ENCODE assay signal across 12 cellular contexts in genomic region chr1:199157494-199157893, GRCh38.
A peak's percentile ranks its signal among the peaks of the same experiment; 100 is the strongest.
DNase-seq lines count a peak whose midpoint lies in the region; ATAC-seq and TF ChIP-seq lines count a peak whose summit lies in the region.
"Had no signal": no experiment of that assay in that cellular context is flagged by ENCODE, and none has a peak within 500 bp of the region (broad histone marks: within the 10 kb centered on the region; RNA-seq: fewer than 3 reads in every experiment).

No MANE protein-coding gene starts in this region.

- H4K20me1 ChIP-seq in DND-41 (ENCODE audit: insufficient read depth, low read length) = no peaks in the 10 kb centered on the region

- intact Hi-C loops in psoas muscle (cut with DNase I) = no loop called here

- H2AFZ ChIP-seq in DND-41 (ENCODE audit: low read depth, low read length) = 0 out of 2 replicates have a peak overlapping the region, but pooled peaks have one; percentile 2

- no peak overlapping the region for H3K9ac ChIP-seq in DND-41 (ENCODE audit: low read depth, low read length)

- no peak overlapping the region for H3K4me2 ChIP-seq in DND-41 (ENCODE audit: insufficient read depth, low read length)

- DNase-seq in DND-41 = no peak
- peak; percentile 96 for DNase-seq in NCI-H69 (lab: John Stamatoyannopoulos, UW)
- peak; percentile 94 for DNase-seq in epithelial cell of proximal tubule (ENCODE audit: low read depth)
- no peak for DNase-seq in activated CD4-positive, alpha-beta T cell treated with anti-CD3 and anti-CD28 coated beads for 48 hours
- no peak for DNase-seq in NCI-H2171 (lab: John Stamatoyannopoulos, UW)
- DNase-seq in psoas muscle = no peak
- DNase-seq: effector CD4-positive, alpha-beta T cell; GF-D8; NCI-H2227 treated with DMSO at 0.1 percent for 48 hours had no signal

- TF ChIP-seq CTCF in DND-41 (IDR thresholded peaks at IDR 0.05; ENCODE audit: borderline replicate concordance, extremely low read depth, low read length, poor library complexity, severe bottlenecking) = no peak
- no peak for TF ChIP-seq CTCF in epithelial cell of proximal tubule (conservative IDR thresholded peaks at IDR 0.05; ENCODE audit: low read depth, low read length)
- no peak for TF ChIP-seq CTCF in psoas muscle (IDR thresholded peaks at IDR 0.05)

- no peak for ATAC-seq in DND-41 (ENCODE audit: insufficient read depth, low read depth)
- peak; percentile 48 for ATAC-seq in HG02642 (IDR thresholded peaks at IDR 0.05; ENCODE audit: poor library complexity, unreplicated experiment)
- no peak for ATAC-seq in psoas muscle
- no peak for ATAC-seq in HG02852 (IDR thresholded peaks at IDR 0.05; ENCODE audit: unreplicated experiment)

- H3K4me3 ChIP-seq in DND-41 (ENCODE audit: low read depth in 1 of 2, low read length in 2 of 2) = no peak overlapping the region
- H3K4me3 ChIP-seq in epithelial cell of proximal tubule (ENCODE audit: low read depth, low read length) = no peak overlapping the region
- H3K4me3 ChIP-seq in psoas muscle = no peak overlapping the region
- H3K4me3 ChIP-seq: lung had no signal

- H3K27me3 ChIP-seq in DND-41 (ENCODE audit: insufficient read depth, low read length, poor library complexity) = no peaks in the 10 kb centered on the region
- H3K27me3 ChIP-seq in psoas muscle (ENCODE audit: insufficient read depth in 3 of 3, low read length in 2 of 3) = no peaks in the 10 kb centered on the region

- no peak overlapping the region for H3K27ac ChIP-seq in DND-41 (ENCODE audit: low read length)
- no peak overlapping the region for H3K27ac ChIP-seq in psoas muscle

- H3K9me3 ChIP-seq in DND-41 (ENCODE audit: insufficient read depth, low read length, severe bottlenecking) (no peaks in the 10 kb centered on the region), psoas muscle (no peaks in the 10 kb centered on the region)

- H3K4me1 ChIP-seq in DND-41 (ENCODE audit: insufficient read depth, low read length) (peaks cover 35% of the 10 kb centered on the region), psoas muscle (no peaks in the 10 kb centered on the region)

- no peaks in the 10 kb centered on the region for H3K36me3 ChIP-seq in DND-41 (ENCODE audit: insufficient read depth, low read length)
- H3K36me3 ChIP-seq in psoas muscle (ENCODE audit: insufficient read depth in 1 of 2, low read depth in 1 of 2) = no peaks in the 10 kb centered on the region

- no peaks in the 10 kb centered on the region for H3K79me2 ChIP-seq in DND-41 (ENCODE audit: insufficient read depth, low read length)

Comparison
In these comparisons a context has a peak if more than half of its experiments do, and no peak if none do; other contexts are left out.
1. DNase-seq: peak in NCI-H69 (single experiment) and epithelial cell of proximal tubule (single experiment); none in DND-41 (single experiment), activated CD4-positive, alpha-beta T cell treated with anti-CD3 and anti-CD28 coated beads for 48 hours (single experiment), NCI-H2171 (single experiment) and psoas muscle (0 of 2).